In genomic region chr2:9142551-9143263, GRCh38 we compare ENCODE assay signal across 8 cellular contexts.
DNase-seq lines count a peak whose midpoint lies in the region; ATAC-seq and TF ChIP-seq lines count a peak whose summit lies in the region.

No MANE protein-coding gene starts in this region.

- POLR2A ChIA-PET in RWPE1 (lab: Yijun Ruan, JAX; ENCODE audit: low non-redundant PET), result no interaction called here

- H3K9me2 ChIP-seq in neural cell (ENCODE audit: insufficient read depth, low read length), result no peaks in the 10 kb centered on the region

- no peak overlapping the region for H3K27ac Mint-ChIP-seq in stimulated activated naive CD8-positive, alpha-beta T cell treated with anti-CD3 and anti-CD28 coated beads, Interleukin-15, Interleukin-2, amounts not matched to agents 100 ng/mL and 50 ng/mL, for 24 hours

- DNase-seq in COR-L47 (lab: John Stamatoyannopoulos, UW) (peak; percentile 33), RWPE1 (ENCODE audit: low spot score) (peak; percentile 86), foreskin fibroblast (peak; percentile 86 to 95)
- peak; percentile 66 for DNase-seq in activated effector memory CD4-positive, alpha-beta T cell treated with Interleukin-2 at 50 U/mL for 16 hours

- ATAC-seq in GM19467 (IDR thresholded peaks at IDR 0.05; ENCODE audit: unreplicated experiment), result peak; percentile 85

- H3K4me2 ChIP-seq in neural cell (ENCODE audit: low read length), result no peak overlapping the region

- H3K9me3 ChIP-seq in HUES6 (ENCODE audit: control insufficient read depth, insufficient read depth, low read depth, low read length) (no peaks in the 10 kb centered on the region), neural cell (ENCODE audit: low read length) (no peaks in the 10 kb centered on the region)

- H3K36me3 ChIP-seq in HUES6 (ENCODE audit: control insufficient read depth, insufficient read depth, low read length), result no peaks in the 10 kb centered on the region
- no peaks in the 10 kb centered on the region for H3K36me3 ChIP-seq in neural cell (ENCODE audit: insufficient read depth, low read length)

- no peaks in the 10 kb centered on the region for H4K20me1 ChIP-seq in neural cell (ENCODE audit: insufficient read depth)

- H3K79me2 ChIP-seq in neural cell (replicated peaks; ENCODE audit: insufficient read depth, low read length), result no peaks in the 10 kb centered on the region

- H3K4me1 ChIP-seq in HUES6 (ENCODE audit: control insufficient read depth, insufficient read depth, low read length), result peaks cover 13% of the 10 kb centered on the region

- peak; percentile 99 for TF ChIP-seq RAD21 in neural cell (conservative IDR thresholded peaks at IDR 0.05)

- no peaks in the 10 kb centered on the region for H3K4me1 Mint-ChIP-seq in stimulated activated naive CD8-positive, alpha-beta T cell treated with anti-CD3 and anti-CD28 coated beads, Interleukin-15, Interleukin-2, amounts not matched to agents 100 ng/mL and 50 ng/mL, for 24 hours (ENCODE audit: low read depth)

- H3K9me3 Mint-ChIP-seq in stimulated activated naive CD8-positive, alpha-beta T cell treated with anti-CD3 and anti-CD28 coated beads, Interleukin-15, Interleukin-2, amounts not matched to agents 100 ng/mL and 50 ng/mL, for 24 hours, result no peaks in the 10 kb centered on the region

- no peaks in the 10 kb centered on the region for H3K36me3 Mint-ChIP-seq in stimulated activated naive CD8-positive, alpha-beta T cell treated with anti-CD3 and anti-CD28 coated beads, Interleukin-15, Interleukin-2, amounts not matched to agents 100 ng/mL and 50 ng/mL, for 24 hours (ENCODE audit: low read depth)

- TF ChIP-seq CTCF in RWPE1 (conservative IDR thresholded peaks at IDR 0.05; ENCODE audit: low read depth), result peak; percentile 96
- peak; percentile 86 for TF ChIP-seq CTCF in foreskin fibroblast (IDR thresholded peaks at IDR 0.05; ENCODE audit: low read depth, low read length)
- TF ChIP-seq CTCF in neural cell (IDR thresholded peaks at IDR 0.05; ENCODE audit: poor library complexity, severe bottlenecking), result peak; percentile 97

- H3K27ac ChIP-seq in HUES6 (ENCODE audit: low read depth, low read length) (no peak overlapping the region), RWPE1 (peak overlapping the region; percentile 80), neural cell (ENCODE audit: low read length) (no peak overlapping the region)

- peaks cover 4% of the 10 kb centered on the region for H3F3A ChIP-seq in neural cell (ENCODE audit: insufficient read depth, low read length, poor library complexity, severe bottlenecking)

- CTCF ChIA-PET in RWPE1 (lab: Yijun Ruan, JAX), result interaction anchor here (0.6 to 1.6 kb wide), 15 partner anchors 36 to 1707 kb away, joined by 3 to 12 read pairs (median 4); no protein-coding TSS in a partner anchor

- H3K27me3 ChIP-seq in HUES6 (ENCODE audit: control insufficient read depth, insufficient read depth, low read length) (peaks cover 57% of the 10 kb centered on the region), neural cell (ENCODE audit: insufficient read depth, low read depth, low read length) (peaks cover 3% of the 10 kb centered on the region)

- H3K4me3 Mint-ChIP-seq in stimulated activated naive CD8-positive, alpha-beta T cell treated with anti-CD3 and anti-CD28 coated beads, Interleukin-15, Interleukin-2, amounts not matched to agents 100 ng/mL and 50 ng/mL, for 24 hours, result peak overlapping the region; percentile 17

- no peak overlapping the region for H2AFZ ChIP-seq in neural cell (ENCODE audit: low read depth, low read length)

- H3K4me3 ChIP-seq in HUES6 (ENCODE audit: low read depth, low read length), result peak overlapping the region; percentile 50
- peak overlapping the region; percentile 2 to 23 for H3K4me3 ChIP-seq in foreskin fibroblast (ENCODE audit: low read depth in 1 of 2, low read length in 2 of 2)
- peak overlapping the region; percentile 47 for H3K4me3 ChIP-seq in neural cell (ENCODE audit: low read length)

- TF ChIP-seq EP300 in neural cell (conservative IDR thresholded peaks at IDR 0.05; ENCODE audit: poor library complexity, severe bottlenecking), result no peak

- H3K27me3 Mint-ChIP-seq in stimulated activated naive CD8-positive, alpha-beta T cell treated with anti-CD3 and anti-CD28 coated beads, Interleukin-15, Interleukin-2, amounts not matched to agents 100 ng/mL and 50 ng/mL, for 24 hours, result peaks cover 13% of the 10 kb centered on the region

- H3K9ac ChIP-seq in HUES6 (ENCODE audit: low read length) (no peak overlapping the region), neural cell (ENCODE audit: low read length) (no peak overlapping the region)

TF ChIP-seq in neural cell, 6 proteins besides CTCF, POLR2A, EP300 and RAD21:
- TF ChIP-seq SMC3 (conservative IDR thresholded peaks at IDR 0.05; ENCODE audit: poor library complexity), result peak; percentile 98
- TF ChIP-seq MXI1 (conservative IDR thresholded peaks at IDR 0.05; ENCODE audit: poor library complexity, severe bottlenecking), result peak; percentile 57
- no peak for TF ChIP-seq TAF1 (IDR thresholded peaks at IDR 0.05; ENCODE audit: low read depth)

Comparison
In these comparisons a context has a peak if more than half of its experiments do, and no peak if none do; other contexts are left out.
1. DNase-seq: peak in every context shown above with its lines; median percentile 90 in foreskin fibroblast; 86 in RWPE1; 66 in activated effector memory CD4-positive, alpha-beta T cell treated with Interleukin-2 at 50 U/mL for 16 hours; 33 in COR-L47.